20 cellular contexts compared by ENCODE assay signal in genomic region chr2:240018071-240018750, GRCh38. TPM values are rescaled to one million over a fixed set of nuclear protein-coding genes. Genes with fewer than 3 reads are reported as not detected.
A peak's percentile ranks its signal among the peaks of the same experiment; 100 is the strongest.
DNase-seq lines count a peak whose midpoint lies in the region; ATAC-seq and TF ChIP-seq lines count a peak whose summit lies in the region.
"Had no signal": no experiment of that assay in that cellular context is flagged by ENCODE, and none has a peak within 500 bp of the region (broad histone marks: within the 10 kb centered on the region; RNA-seq: fewer than 3 reads in every experiment).

No MANE protein-coding gene starts in this region.

- peak; percentile 17 for DNase-seq in Ammon's horn (ENCODE audit: low spot score)
- DNase-seq in HFFc6: no peak
- peak in 37 of 42 donors; percentile 29 to 87 (median 60) for DNase-seq in head of caudate nucleus
- no peak for DNase-seq in NCI-H226
- no peak for DNase-seq in lower lobe of right lung
- DNase-seq: Caco-2; CD4-positive, CD25-positive, alpha-beta regulatory T cell; CD8-positive, alpha-beta T cell; DMS153; DND-41; H9 had no signal

- H3K4me3 Mint-ChIP-seq in HFFc6: no peak overlapping the region
- H3K4me3 Mint-ChIP-seq: B cell; CD8-positive, alpha-beta T cell; GM23338 had no signal

- H3K4me1 ChIP-seq in lower lobe of right lung: peaks cover 5% of the 10 kb centered on the region
- H3K4me1 ChIP-seq: Caco-2 had no signal

- H3K27me3 Mint-ChIP-seq in HFFc6 (ENCODE audit: insufficient read depth): peaks cover 2% of the 10 kb centered on the region; the same call in 1 of the 2 replicates
- H3K27me3 Mint-ChIP-seq: B cell; CD4-positive, CD25-positive, alpha-beta regulatory T cell had no signal

- H3K9me3 Mint-ChIP-seq in HFFc6: no peaks in the 10 kb centered on the region
- H3K9me3 Mint-ChIP-seq: CD4-positive, CD25-positive, alpha-beta regulatory T cell; CD8-positive, alpha-beta T cell; GM23338; H9 had no signal

- peak overlapping the region; percentile 9; the same call in 1 of the 2 replicates for H3K27ac Mint-ChIP-seq in HFFc6
- H3K27ac Mint-ChIP-seq: B cell; CD4-positive, CD25-positive, alpha-beta regulatory T cell; CD8-positive, alpha-beta T cell; GM23338; H9 had no signal

- H3K4me1 Mint-ChIP-seq in HFFc6 (ENCODE audit: low read depth): peaks cover 6% of the 10 kb centered on the region; the same call in 1 of the 2 replicates
- H3K4me1 Mint-ChIP-seq: GM23338 had no signal

- intact Hi-C loops in head of caudate nucleus (cut with DNase I) (no loop called here), lower lobe of right lung (cut with DNase I) (no loop called here)

- peaks cover 22% of the 10 kb centered on the region for H3K36me3 Mint-ChIP-seq in HFFc6 (ENCODE audit: low read depth)

- no peak overlapping the region for H3K27ac ChIP-seq in lower lobe of right lung
- H3K27ac ChIP-seq: BLaER1, C4-2B had no signal

- no peaks in the 10 kb centered on the region for H3K9me3 ChIP-seq in lower lobe of right lung
- H3K9me3 ChIP-seq: BLaER1, Caco-2 had no signal

- no peaks in the 10 kb centered on the region for H3K27me3 ChIP-seq in lower lobe of right lung (ENCODE audit: low read depth)
- H3K27me3 ChIP-seq: BLaER1 had no signal

- TF ChIP-seq CTCF in HFFc6 (IDR thresholded peaks at IDR 0.05) (no peak), lower lobe of right lung (IDR thresholded peaks at IDR 0.05) (no peak)

- no peak overlapping the region for H3K4me3 ChIP-seq in lower lobe of right lung
- H3K4me3 ChIP-seq: BLaER1, GM23338 had no signal

- ATAC-seq in GM21447 (IDR thresholded peaks at IDR 0.05; ENCODE audit: unreplicated experiment): no peak
- ATAC-seq in lower lobe of right lung: no peak
- ATAC-seq: CD8-positive, alpha-beta T cell; GM23338; HCT116 had no signal

- peaks cover 80% of the 10 kb centered on the region for H3K36me3 ChIP-seq in lower lobe of right lung

RNA-seq across cellular contexts. Expression of gene NDUFA10, which starts 6.9 kb away (rescaled TPM):
- 100 to 1,000 TPM; 116 to 133 (median 125) TPM for total RNA-seq in HFFc6 (2021; fragmentation: NEBNext Ultra II Directional; extraction: Animal tissue kit (Norgen Biotek cat#: 25700))
- 92.2 TPM for total RNA-seq in lower lobe of right lung

RNA-seq across cellular contexts. Expression of gene OR6B2, which starts 12.0 kb away (rescaled TPM):
- not detected for total RNA-seq in HFFc6 (2021; fragmentation: NEBNext Ultra II Directional; extraction: Animal tissue kit (Norgen Biotek cat#: 25700))
- not detected for total RNA-seq in lower lobe of right lung
- total RNA-seq: A172; A673; B cell; Caco-2; CD4-positive, CD25-positive, alpha-beta regulatory T cell; CD8-positive, alpha-beta T cell; GM23338; H4; H9 had no signal

RNA-seq across cellular contexts. Expression of gene OR6B3, which starts 35.1 kb away (rescaled TPM):
- total RNA-seq in HFFc6 (2021; fragmentation: NEBNext Ultra II Directional; extraction: Animal tissue kit (Norgen Biotek cat#: 25700)): not detected
- not detected for total RNA-seq in lower lobe of right lung
- total RNA-seq: A172; A673; B cell; Caco-2; CD4-positive, CD25-positive, alpha-beta regulatory T cell; CD8-positive, alpha-beta T cell; GM23338; H4; H9 had no signal

Comparison
In these comparisons a context has a peak if more than half of its experiments do, and no peak if none do; other contexts are left out.
1. DNase-seq: peak in Ammon's horn (single experiment) and head of caudate nucleus (37 of 42); none in HFFc6 (single experiment), NCI-H226 (single experiment) and lower lobe of right lung (single experiment).